Comparison of ENCODE assay signal across 16 cellular contexts in the genomic region with DNA sequence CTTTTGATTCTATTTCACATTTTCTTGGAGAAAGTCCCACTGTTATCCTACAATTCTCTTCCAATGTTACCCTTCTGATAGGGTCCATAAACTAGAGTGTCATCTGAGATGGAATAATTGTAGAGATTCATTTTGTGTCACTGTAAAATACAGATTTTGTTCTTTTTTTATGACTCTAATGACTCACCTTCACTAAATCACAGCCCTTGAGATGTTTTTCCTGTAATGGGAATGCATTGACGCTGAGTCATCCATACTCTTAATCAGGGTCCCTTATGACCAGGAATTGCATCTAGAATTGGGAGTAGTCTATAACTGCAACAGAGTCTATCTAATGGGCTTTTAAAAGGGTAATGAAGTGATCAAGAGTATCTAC.
DNase-seq lines count a peak whose midpoint lies in the region; ATAC-seq, FAIRE-seq and TF ChIP-seq lines count a peak whose summit lies in the region.
"Had no signal": no experiment of that assay in that cellular context is flagged by ENCODE, and none has a peak within 500 bp of the region (broad histone marks: within the 10 kb centered on the region; RNA-seq: fewer than 3 reads in every experiment).

No MANE protein-coding gene starts in this region.

- no peak overlapping the region for H3K4ac ChIP-seq in mesendoderm (ENCODE audit: low read depth, low read length)

- TF ChIP-seq POLR2A in tibial nerve (IDR thresholded peaks at IDR 0.05), result no peak

- no peak overlapping the region for H4K8ac ChIP-seq in mesendoderm (ENCODE audit: low read depth, low read length)

- no peaks in the 10 kb centered on the region for H3K4me1 ChIP-seq in mesendoderm (ENCODE audit: control insufficient read depth, low read depth, low read length)
- peaks cover 0 to 14% (median 0%) of the 10 kb centered on the region in 4 donors for H3K4me1 ChIP-seq in tibial nerve
- H3K4me1 ChIP-seq in GM23338 (ENCODE audit: insufficient read depth), result no peaks in the 10 kb centered on the region
- H3K4me1 ChIP-seq: testis had no signal

- no peaks in the 10 kb centered on the region for H3K36me3 Mint-ChIP-seq in activated CD8-positive, alpha-beta T cell treated with anti-CD3 and anti-CD28 coated beads, Interleukin-2, amount 10 ng/mL, durations not matched to agents 7 days and 5 days (ENCODE audit: low read depth)
- H3K36me3 Mint-ChIP-seq in GM23338 (ENCODE audit: low read depth), result no peaks in the 10 kb centered on the region
- H3K36me3 Mint-ChIP-seq: activated naive CD4-positive, alpha-beta T cell treated with anti-CD3 and anti-CD28 coated beads, Interleukin-2, amount 10 ng/mL, durations not matched to agents 7 days and 5 days; CD4-positive, CD25-positive, alpha-beta regulatory T cell had no signal

- no peaks in the 10 kb centered on the region for H4K20me1 ChIP-seq in GM23338 (replicated peaks; ENCODE audit: insufficient read depth)

- H4K5ac ChIP-seq in mesendoderm (ENCODE audit: low read length), result no peak overlapping the region

- H3K4me3 ChIP-seq in bronchial epithelial cell (ENCODE audit: low read depth, low read length), result no peak overlapping the region
- H3K4me3 ChIP-seq in mesendoderm (ENCODE audit: low read length), result no peak overlapping the region
- H3K4me3 ChIP-seq in tibial nerve, result no peak overlapping the region
- no peak overlapping the region for H3K4me3 ChIP-seq in GM23338
- H3K4me3 ChIP-seq: ovary, SK-N-MC, testis had no signal

- H3K4me3 Mint-ChIP-seq in activated CD8-positive, alpha-beta T cell treated with anti-CD3 and anti-CD28 coated beads, Interleukin-2, amount 10 ng/mL, durations not matched to agents 7 days and 5 days, result no peak overlapping the region
- no peak overlapping the region for H3K4me3 Mint-ChIP-seq in GM23338
- H3K4me3 Mint-ChIP-seq: activated naive CD4-positive, alpha-beta T cell treated with anti-CD3 and anti-CD28 coated beads, Interleukin-2, amount 10 ng/mL, durations not matched to agents 7 days and 5 days; CD4-positive, CD25-positive, alpha-beta regulatory T cell had no signal

- no peak overlapping the region for H3K23ac ChIP-seq in mesendoderm (ENCODE audit: low read length)

- no peaks in the 10 kb centered on the region for H3K4me1 Mint-ChIP-seq in activated CD8-positive, alpha-beta T cell treated with anti-CD3 and anti-CD28 coated beads, Interleukin-2, amount 10 ng/mL, durations not matched to agents 7 days and 5 days (ENCODE audit: low read depth)
- H3K4me1 Mint-ChIP-seq in GM23338, result no peaks in the 10 kb centered on the region
- H3K4me1 Mint-ChIP-seq: activated naive CD4-positive, alpha-beta T cell treated with anti-CD3 and anti-CD28 coated beads, Interleukin-2, amount 10 ng/mL, durations not matched to agents 7 days and 5 days; CD4-positive, CD25-positive, alpha-beta regulatory T cell had no signal

- no peak for TF ChIP-seq EP300 in tibial nerve (IDR thresholded peaks at IDR 0.05)

- no peak for TF ChIP-seq CTCF in bronchial epithelial cell (IDR thresholded peaks at IDR 0.05; ENCODE audit: insufficient read depth, low read length, severe bottlenecking)
- no peak for TF ChIP-seq CTCF in tibial nerve (IDR thresholded peaks at IDR 0.05)
- TF ChIP-seq CTCF in GM23338 (conservative IDR thresholded peaks at IDR 0.05; ENCODE audit: low read depth in 2 of 2), result no peak

- H3K79me1 ChIP-seq in mesendoderm (ENCODE audit: low read length), result no peaks in the 10 kb centered on the region

- H2AK5ac ChIP-seq in mesendoderm (ENCODE audit: low read length), result no peak overlapping the region

- no peak overlapping the region for H3K27ac Mint-ChIP-seq in activated CD8-positive, alpha-beta T cell treated with anti-CD3 and anti-CD28 coated beads, Interleukin-2, amount 10 ng/mL, durations not matched to agents 7 days and 5 days
- no peak overlapping the region for H3K27ac Mint-ChIP-seq in GM23338
- H3K27ac Mint-ChIP-seq: activated naive CD4-positive, alpha-beta T cell treated with anti-CD3 and anti-CD28 coated beads, Interleukin-2, amount 10 ng/mL, durations not matched to agents 7 days and 5 days; CD4-positive, CD25-positive, alpha-beta regulatory T cell had no signal

- no peaks in the 10 kb centered on the region for H3K9me3 ChIP-seq in tibial nerve
- H3K9me3 ChIP-seq: ovary, testis had no signal

- H3K9ac ChIP-seq in mesendoderm (ENCODE audit: low read length), result no peak overlapping the region

- CTCF ChIA-PET in activated CD8-positive, alpha-beta T cell treated with anti-CD3 and anti-CD28 coated beads, Interleukin-2, amount 10 ng/mL, durations not matched to agents 7 days and 5 days (lab: Charles Lee), result no interaction called here

- 0 out of 2 replicates have a peak, but pooled peaks cover 4% of the 10 kb centered on the region for H3K9me2 ChIP-seq in GM23338 (ENCODE audit: insufficient read depth)

- H3K4me2 ChIP-seq in mesendoderm (ENCODE audit: low read length) (no peak overlapping the region), GM23338 (no peak overlapping the region)

- H3K79me2 ChIP-seq in mesendoderm (ENCODE audit: control insufficient read depth, insufficient read depth, low read length) (no peaks in the 10 kb centered on the region), GM23338 (replicated peaks; ENCODE audit: insufficient read depth) (no peaks in the 10 kb centered on the region)

- peak; percentile 60 for DNase-seq in COLO829 (ENCODE audit: low spot score)
- DNase-seq in LHCN-M2 (ENCODE audit: low read depth), result peak; percentile 86
- peak; percentile 92 for DNase-seq in bronchial epithelial cell (ENCODE audit: low read depth)
- peak; percentile 59 for DNase-seq in mesendoderm
- no peak for DNase-seq in activated CD8-positive, alpha-beta T cell treated with anti-CD3 and anti-CD28 coated beads, Interleukin-2, amount 10 ng/mL, durations not matched to agents 7 days and 5 days
- DNase-seq in tibial nerve (ENCODE audit: low spot score in 2 of 2), result no peak
- no peak for DNase-seq in GM23338 (ENCODE audit: low spot score)
- DNase-seq: activated CD4-positive, alpha-beta T cell treated with anti-CD3 and anti-CD28 coated beads, Interleukin-2, amount 50 U/mL, for 1 hour; activated naive CD4-positive, alpha-beta T cell treated with anti-CD3 and anti-CD28 coated beads, Interleukin-2, amount 10 ng/mL, durations not matched to agents 7 days and 5 days; CD4-positive, CD25-positive, alpha-beta regulatory T cell; NCI-H2171; ovary; testis had no signal

- FAIRE-seq in bronchial epithelial cell (lab: Jason Lieb, UNC), result no peak
- FAIRE-seq: endometrium had no signal

- H3K36me3 ChIP-seq in bronchial epithelial cell (ENCODE audit: control insufficient read depth, insufficient read depth, low read length), result no peaks in the 10 kb centered on the region
- H3K36me3 ChIP-seq in mesendoderm (ENCODE audit: control insufficient read depth, insufficient read depth, low read length), result no peaks in the 10 kb centered on the region
- H3K36me3 ChIP-seq in tibial nerve, result no peaks in the 10 kb centered on the region
- no peaks in the 10 kb centered on the region for H3K36me3 ChIP-seq in GM23338 (ENCODE audit: insufficient read depth)
- H3K36me3 ChIP-seq: ovary had no signal

- H2BK120ac ChIP-seq in mesendoderm (ENCODE audit: low read depth, low read length), result no peak overlapping the region

- no peaks in the 10 kb centered on the region for H3K27me3 Mint-ChIP-seq in activated CD8-positive, alpha-beta T cell treated with anti-CD3 and anti-CD28 coated beads, Interleukin-2, amount 10 ng/mL, durations not matched to agents 7 days and 5 days (ENCODE audit: low read depth)
- H3K27me3 Mint-ChIP-seq in GM23338 (ENCODE audit: insufficient read depth, low read depth, poor library complexity), result no peaks in the 10 kb centered on the region
- H3K27me3 Mint-ChIP-seq: activated naive CD4-positive, alpha-beta T cell treated with anti-CD3 and anti-CD28 coated beads, Interleukin-2, amount 10 ng/mL, durations not matched to agents 7 days and 5 days; CD4-positive, CD25-positive, alpha-beta regulatory T cell had no signal

- H3K56ac ChIP-seq in mesendoderm (ENCODE audit: low read length), result no peak overlapping the region

- H2BK15ac ChIP-seq in mesendoderm (replicated peaks; ENCODE audit: low read depth), result no peak overlapping the region

- no peaks in the 10 kb centered on the region for H3F3A ChIP-seq in GM23338 (replicated peaks; ENCODE audit: low read depth)

- WGBS in mesendoderm (ENCODE audit: extremely low coverage, insufficient coverage, low lambda C conversion rate), result no CpG with 5 or more reads among the region's 1 CpG
- WGBS in tibial nerve, 2 donors, result 81 to 97% methylated on average over 1 of the region's 1 CpG

- no peak overlapping the region for H2BK5ac ChIP-seq in mesendoderm (ENCODE audit: low read length)

- no peak overlapping the region for H3K18ac ChIP-seq in mesendoderm (ENCODE audit: low read length)

- H3K27ac ChIP-seq in mesendoderm (ENCODE audit: low read depth, low read length) (no peak overlapping the region), tibial nerve (no peak overlapping the region), GM23338 (ENCODE audit: low read depth) (no peak overlapping the region)
- H3K27ac ChIP-seq: ovary, SK-N-MC, testis had no signal

- POLR2A ChIA-PET in activated CD8-positive, alpha-beta T cell treated with anti-CD3 and anti-CD28 coated beads, Interleukin-2, amount 10 ng/mL, durations not matched to agents 7 days and 5 days (lab: Charles Lee), result no interaction called here

- ATAC-seq in activated CD8-positive, alpha-beta T cell treated with anti-CD3 and anti-CD28 coated beads, Interleukin-2, amount 10 ng/mL, durations not matched to agents 7 days and 5 days, result no peak
- ATAC-seq in GM19467 (IDR thresholded peaks at IDR 0.05; ENCODE audit: unreplicated experiment) (no peak), GM23338 (no peak)

- no peak overlapping the region for H2AFZ ChIP-seq in GM23338

- no peaks in the 10 kb centered on the region for H3K27me3 ChIP-seq in bronchial epithelial cell (ENCODE audit: control insufficient read depth, insufficient read depth, low read length)
- H3K27me3 ChIP-seq in mesendoderm (ENCODE audit: insufficient read depth, low read length, poor library complexity), result no peaks in the 10 kb centered on the region
- H3K27me3 ChIP-seq in tibial nerve, result no peaks in the 10 kb centered on the region
- no peaks in the 10 kb centered on the region for H3K27me3 ChIP-seq in GM23338 (ENCODE audit: insufficient read depth)
- H3K27me3 ChIP-seq: ovary, testis had no signal

- H3K9me3 Mint-ChIP-seq in activated CD8-positive, alpha-beta T cell treated with anti-CD3 and anti-CD28 coated beads, Interleukin-2, amount 10 ng/mL, durations not matched to agents 7 days and 5 days (ENCODE audit: insufficient read depth), result no peaks in the 10 kb centered on the region
- no peaks in the 10 kb centered on the region for H3K9me3 Mint-ChIP-seq in GM23338
- H3K9me3 Mint-ChIP-seq: activated naive CD4-positive, alpha-beta T cell treated with anti-CD3 and anti-CD28 coated beads, Interleukin-2, amount 10 ng/mL, durations not matched to agents 7 days and 5 days had no signal

TF ChIP-seq in GM23338, 12 proteins besides CTCF, POLR2A, EP300 and RAD21:
- TF ChIP-seq STAT1 (IDR thresholded peaks at IDR 0.05; ENCODE audit: unreplicated experiment), result no peak
- TF ChIP-seq NANOG (IDR thresholded peaks at IDR 0.05; ENCODE audit: borderline replicate concordance), result no peak
- TF ChIP-seq JUNB (IDR thresholded peaks at IDR 0.05; ENCODE audit: unreplicated experiment), result no peak
TF ChIP-seq in GM23338: peak in this region for 0.

Comparison
In these comparisons a context has a peak if more than half of its experiments do, and no peak if none do; other contexts are left out.
1. DNase-seq: peak in COLO829 (single experiment), LHCN-M2 (single experiment), bronchial epithelial cell (single experiment) and mesendoderm (single experiment); none in activated CD8-positive, alpha-beta T cell treated with anti-CD3 and anti-CD28 coated beads, Interleukin-2, amount 10 ng/mL, durations not matched to agents 7 days and 5 days (single experiment), tibial nerve (0 of 2) and GM23338 (single experiment).